In the genomic region with DNA sequence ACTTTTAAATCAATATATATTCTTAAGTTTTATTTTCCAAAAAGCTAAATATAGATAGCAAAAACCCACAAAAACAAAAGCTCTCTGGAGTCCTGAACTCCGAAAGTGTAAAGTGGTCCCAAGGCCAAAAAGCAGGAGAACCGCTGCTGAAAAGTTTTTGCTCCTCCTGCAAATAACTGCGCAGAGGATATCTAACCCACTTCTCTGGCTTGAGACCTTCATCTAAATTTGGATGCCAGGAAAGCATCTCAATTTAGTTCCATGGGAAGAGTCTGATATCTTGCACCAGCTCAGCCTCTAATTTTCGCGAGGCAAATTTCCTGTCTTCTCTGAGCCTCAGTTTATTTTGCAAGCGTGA, we compare ENCODE assay signal across 9 cellular contexts. TPM values are rescaled to one million over a fixed set of nuclear protein-coding genes. Genes with fewer than 3 reads are reported as not detected.
A peak's percentile ranks its signal among the peaks of the same experiment; 100 is the strongest.
DNase-seq lines count a peak whose midpoint lies in the region; ATAC-seq, FAIRE-seq and TF ChIP-seq lines count a peak whose summit lies in the region.
"Had no signal": no experiment of that assay in that cellular context is flagged by ENCODE, and none has a peak within 500 bp of the region (broad histone marks: within the 10 kb centered on the region; RNA-seq: fewer than 3 reads in every experiment).

No MANE protein-coding gene starts in this region.

- peak overlapping the region; percentile 75 for H2AFZ ChIP-seq in GM12878 (ENCODE audit: control insufficient read depth, low read depth, low read length)

- peak overlapping the region; percentile 99 for H3K4me3 Mint-ChIP-seq in activated naive CD4-positive, alpha-beta T cell treated with anti-CD3 and anti-CD28 coated beads, Interleukin-2, amount 10 ng/mL, durations not matched to agents 7 days and 5 days

- no peaks in the 10 kb centered on the region for H3K9me3 Mint-ChIP-seq in activated naive CD4-positive, alpha-beta T cell treated with anti-CD3 and anti-CD28 coated beads, Interleukin-2, amount 10 ng/mL, durations not matched to agents 7 days and 5 days

- no TSS peak for BruUV-seq in GM12878 (replicated peaks; lab: Mats Ljungman, UMichigan)

- WGBS in GM12878 (ENCODE audit: insufficient coverage, insufficient replicate concordance, low lambda C conversion rate, missing lambda C conversion rate), result 4% methylated on average over 6 of the region's 6 CpGs

- peak overlapping the region; percentile 79 for H3K9ac ChIP-seq in GM12878 (ENCODE audit: control insufficient read depth, insufficient read depth, low read length)

- no peak for ATAC-seq in GM12878
- ATAC-seq in lower lobe of right lung, result no peak
- no peak for ATAC-seq in upper lobe of right lung

- H3K36me3 ChIP-seq in GM12878 (ENCODE audit: control insufficient read depth in 2 of 2, insufficient read depth in 2 of 2, low read length in 1 of 2), result peaks cover 0 to 7% of the 10 kb centered on the region in 2 experiments; a peak in 1 of 4 replicates
- H3K36me3 ChIP-seq in lower lobe of right lung, result peaks cover 27% of the 10 kb centered on the region
- H3K36me3 ChIP-seq in upper lobe of right lung, result peaks cover 21% of the 10 kb centered on the region

- H3K27ac ChIP-seq in GM12878 (ENCODE audit: control insufficient read depth, insufficient read depth) (peak overlapping the region; percentile 65), lower lobe of right lung (peak overlapping the region; percentile 76), upper lobe of right lung (peak overlapping the region; percentile 82)

- H3K27me3 Mint-ChIP-seq in activated naive CD4-positive, alpha-beta T cell treated with anti-CD3 and anti-CD28 coated beads, Interleukin-2, amount 10 ng/mL, durations not matched to agents 7 days and 5 days, result no peaks in the 10 kb centered on the region

- H3K4me1 ChIP-seq in GM12878 (ENCODE audit: control insufficient read depth, insufficient read depth, low read length) (peaks cover 9% of the 10 kb centered on the region; the same call in 1 of the 2 replicates), lower lobe of right lung (peaks cover 13% of the 10 kb centered on the region), upper lobe of right lung (peaks cover 9% of the 10 kb centered on the region)

- in situ Hi-C loops in GM12878 (cut with MboI), result no loop called here

- TF ChIP-seq POLR2A in GM12878 (IDR thresholded peaks at IDR 0.05; ENCODE audit: low read depth, low read length), result no peak

- H3K4me3 ChIP-seq in GM12878 (peak overlapping the region; percentile 85), lower lobe of right lung (peak overlapping the region; percentile 77), upper lobe of right lung (peak overlapping the region; percentile 95)

- H3K79me2 ChIP-seq in GM12878 (ENCODE audit: control insufficient read depth, insufficient read depth, low read length), result peaks cover 12% of the 10 kb centered on the region

- peaks cover 28% of the 10 kb centered on the region for H3K4me1 Mint-ChIP-seq in activated naive CD4-positive, alpha-beta T cell treated with anti-CD3 and anti-CD28 coated beads, Interleukin-2, amount 10 ng/mL, durations not matched to agents 7 days and 5 days

- TF ChIP-seq RAD21 in GM12878 (IDR thresholded peaks at IDR 0.05; ENCODE audit: insufficient read depth, low read depth, low read length), result no peak

- RAD21 ChIA-PET in GM12878 (lab: Charles Lee; ENCODE audit: unreplicated experiment), result interaction anchor here (0.8 to 4.6 kb wide), 5 partner anchors 172 to 331 kb away, joined by 3 to 28 read pairs (median 3); partner anchors contain the start of genes BYSL and MED20

- no peaks in the 10 kb centered on the region for H3K9me3 ChIP-seq in GM12878 (replicated peaks; ENCODE audit: control insufficient read depth, insufficient read depth, low read length)
- H3K9me3 ChIP-seq in lower lobe of right lung, result no peaks in the 10 kb centered on the region
- H3K9me3 ChIP-seq in upper lobe of right lung, result no peaks in the 10 kb centered on the region

- H3K27me3 ChIP-seq in GM12878 (replicated peaks in 1 of 2; ENCODE audit: control insufficient read depth in 2 of 2, insufficient read depth in 2 of 2, low read length in 1 of 2) (no peaks in the 10 kb centered on the region), lower lobe of right lung (ENCODE audit: low read depth) (no peaks in the 10 kb centered on the region), upper lobe of right lung (no peaks in the 10 kb centered on the region)

- H3K27ac Mint-ChIP-seq in activated naive CD4-positive, alpha-beta T cell treated with anti-CD3 and anti-CD28 coated beads, Interleukin-2, amount 10 ng/mL, durations not matched to agents 7 days and 5 days, result peak overlapping the region; percentile 95

- FAIRE-seq in GM12878 (lab: Jason Lieb, UNC), result no peak
- FAIRE-seq: colon had no signal

- H3K4me2 ChIP-seq in GM12878 (ENCODE audit: control insufficient read depth, insufficient read depth), result peak overlapping the region; percentile 70

- POLR2A ChIA-PET in GM12878 (lab: Charles Lee), result interaction anchor here (0.5 to 1.1 kb wide), 3 partner anchors 257 to 717 kb away, joined by 3 to 4 read pairs (median 4); no protein-coding TSS in a partner anchor

- CTCF ChIA-PET in activated naive CD4-positive, alpha-beta T cell treated with anti-CD3 and anti-CD28 coated beads, Interleukin-2, amount 10 ng/mL, durations not matched to agents 7 days and 5 days (lab: Charles Lee), result interaction anchor here (0.9 to 5.7 kb wide), 4 partner anchors 11 to 431 kb away, joined by 3 to 48 read pairs (median 4); partner anchors contain the start of gene TOMM6
- CTCF ChIA-PET in GM12878 (lab: Yijun Ruan, JAX), result interaction anchor here (0.8 to 7.8 kb wide), 10 partner anchors 8 to 431 kb away, joined by 3 to 68 read pairs (median 6); partner anchors contain the start of genes BYSL and MED20

- DNase-seq in activated naive CD4-positive, alpha-beta T cell treated with anti-CD3 and anti-CD28 coated beads, Interleukin-2, amount 10 ng/mL, durations not matched to agents 7 days and 5 days, result no peak
- no peak for DNase-seq in activated naive CD4-positive, alpha-beta T cell treated with Interleukin-2 at 50 U/mL for 16 hours
- DNase-seq in GM12878 (ENCODE audit: low read depth, low spot score) (no peak), lower lobe of right lung (no peak), upper lobe of right lung (no peak), NCI-H1417 treated with DMSO at 0.1 percent for 48 hours (lab: John Stamatoyannopoulos, UW) (no peak), retina (no peak)
- DNase-seq in effector CD4-positive, alpha-beta T cell, result no peak

- peaks cover 16% of the 10 kb centered on the region for H3K36me3 Mint-ChIP-seq in activated naive CD4-positive, alpha-beta T cell treated with anti-CD3 and anti-CD28 coated beads, Interleukin-2, amount 10 ng/mL, durations not matched to agents 7 days and 5 days

- intact Hi-C loops in GM12878 (cut with micrococcal nuclease; ENCODE audit: unreplicated experiment), result loop anchor here (2.0 to 5.0 kb wide), 2 partner anchors 296 to 330 kb away; partner anchors contain the start of genes BYSL and MED20
- intact Hi-C loops in lower lobe of right lung (cut with DNase I), result no loop called here
- intact Hi-C loops in upper lobe of right lung (cut with DNase I), result no loop called here

- SMC1A ChIA-PET in GM12878 (lab: Charles Lee; ENCODE audit: uncharacterized antibody, unreplicated experiment), result interaction anchor here (1.1 to 1.2 kb wide), 5 partner anchors 13 to 296 kb away, joined by 3 to 5 read pairs (median 4); partner anchors contain the start of genes BYSL and MED20

- no peak for TF ChIP-seq EP300 in GM12878 (IDR thresholded peaks at IDR 0.05; ENCODE audit: borderline replicate concordance in 1 of 2, control insufficient read depth in 1 of 2, low read depth in 2 of 2, low read length in 2 of 2)

- H4K20me1 ChIP-seq in GM12878 (ENCODE audit: control insufficient read depth, insufficient read depth), result no peaks in the 10 kb centered on the region

- TF ChIP-seq CTCF in GM12878 (IDR thresholded peaks at IDR 0.05 in 2 of 3, conservative IDR thresholded peaks at IDR 0.05 in 1 of 3; ENCODE audit: control insufficient read depth in 2 of 3, extremely low read depth in 1 of 3, insufficient read depth in 1 of 3, low read depth in 3 of 3, low read length in 3 of 3) (no peak), lower lobe of right lung (IDR thresholded peaks at IDR 0.05) (no peak), upper lobe of right lung (IDR thresholded peaks at IDR 0.05) (no peak)

RNA-seq across cellular contexts. Expression of gene MRPS10, which starts 0.5 kb away (rescaled TPM):
- total RNA-seq in GM12878 (2013; cell fraction: nucleolus; rRNA removed), result 31.4 and 32.3 TPM in 2 replicates
- total RNA-seq in GM12878 (2014; rRNA removed), result 35.4 and 41.7 TPM in 2 replicates
- 48.3 and 49.2 TPM in 2 replicates for total RNA-seq in GM12878 (2014; rRNA removed; fragmentation: Illumina TruSeq; extraction: Trizol)
- 26.3 and 28.5 TPM in 2 replicates for total RNA-seq in GM12878 (2021)
- 11.5 TPM for polyA plus RNA-seq in GM12878 (2011; ENCODE audit: low read depth)
- 49.0 and 63.6 TPM in 2 replicates for polyA plus RNA-seq in GM12878 (2011; rRNA removed)
- polyA plus RNA-seq in GM12878 (2011; cell fraction: cytosol; rRNA removed), result 21.9 and 22.6 TPM in 2 replicates
- polyA plus RNA-seq in GM12878 (2011; cell fraction: nucleus; rRNA removed), result 9.2 and 10.4 TPM in 2 replicates
- polyA plus RNA-seq in GM12878 (2012), result 22.1 and 22.6 TPM in 2 replicates
- 56.9 and 66.2 TPM in 2 replicates for polyA plus RNA-seq in GM12878 (2014; fragmentation: Illumina TruSeq; extraction: Trizol)
- 10 to 100 TPM; 70.4 to 83.3 TPM for polyA plus RNA-seq in GM12878 (2014; fragmentation: Nextera tagmentation; extraction: Ambion mirVana)
- polyA plus RNA-seq in GM12878 (2014; rRNA removed), result 36.8 and 46.5 TPM in 2 replicates
- polyA plus RNA-seq in GM12878 (2016; fragmentation: Nextera tagmentation; extraction: Ambion mirVana), result 10 to 100 TPM; 56.6 to 58.5 TPM
- polyA minus RNA-seq in GM12878 (2011; rRNA and poly(A)+ RNA removed), result 12.9 and 16.2 TPM in 2 replicates
- polyA minus RNA-seq in GM12878 (2011; cell fraction: cytosol; rRNA and poly(A)+ RNA removed), result 5.4 and 5.6 TPM in 2 replicates
- polyA minus RNA-seq in GM12878 (2011; cell fraction: nucleus; rRNA and poly(A)+ RNA removed), result 4.1 and 5.7 TPM in 2 replicates
- total RNA-seq in lower lobe of right lung, result 23.6 TPM
- total RNA-seq in upper lobe of right lung, result 24.8 TPM

RNA-seq across cellular contexts. Expression of gene GUCA1B, which starts 22.4 kb away (rescaled TPM):
- total RNA-seq in GM12878 (2013; cell fraction: nucleolus; rRNA removed), result 2.9 TPM in 2 replicates
- 0.34 TPM in 1 of 2 replicates, not detected in the other for total RNA-seq in GM12878 (2014; rRNA removed)
- total RNA-seq in GM12878 (2014; rRNA removed; fragmentation: Illumina TruSeq; extraction: Trizol), result 0.45 and 0.69 TPM in 2 replicates
- total RNA-seq in GM12878 (2021), result 0.48 and 0.51 TPM in 2 replicates
- not detected for polyA plus RNA-seq in GM12878 (2011; ENCODE audit: low read depth)
- polyA plus RNA-seq in GM12878 (2011; rRNA removed), result 0.40 and 0.41 TPM in 2 replicates
- polyA plus RNA-seq in GM12878 (2011; cell fraction: cytosol; rRNA removed), result 0.31 and 0.42 TPM in 2 replicates
- 0.81 and 1.2 TPM in 2 replicates for polyA plus RNA-seq in GM12878 (2011; cell fraction: nucleus; rRNA removed)
- 0.10 and 0.28 TPM in 2 replicates for polyA plus RNA-seq in GM12878 (2012)
- polyA plus RNA-seq in GM12878 (2014; fragmentation: Illumina TruSeq; extraction: Trizol), result 0.41 and 0.50 TPM in 2 replicates
- polyA plus RNA-seq in GM12878 (2014; fragmentation: Nextera tagmentation; extraction: Ambion mirVana), result under 1 TPM in 1 of 2 experiments, not detected in 1; 0.05 TPM
- polyA plus RNA-seq in GM12878 (2014; rRNA removed), result 0.23 and 0.35 TPM in 2 replicates
- not detected for polyA plus RNA-seq in GM12878 (2016; fragmentation: Nextera tagmentation; extraction: Ambion mirVana)
- not detected in 2 replicates for polyA minus RNA-seq in GM12878 (2011; rRNA and poly(A)+ RNA removed)
- polyA minus RNA-seq in GM12878 (2011; cell fraction: cytosol; rRNA and poly(A)+ RNA removed), result 1.5 TPM in 1 of 2 replicates, not detected in the other
- polyA minus RNA-seq in GM12878 (2011; cell fraction: nucleus; rRNA and poly(A)+ RNA removed), result 0.24 TPM in 1 of 2 replicates, not detected in the other
- 0.80 TPM for total RNA-seq in lower lobe of right lung
- 0.84 TPM for total RNA-seq in upper lobe of right lung

RNA-seq across cellular contexts. Expression of gene GUCA1A, which starts 44.0 kb away (rescaled TPM):
- not detected in 2 replicates for total RNA-seq in GM12878 (2013; cell fraction: nucleolus; rRNA removed)
- total RNA-seq in GM12878 (2014; rRNA removed) (not detected in 2 replicates), GM12878 (2014; rRNA removed; fragmentation: Illumina TruSeq; extraction: Trizol) (not detected in 2 replicates), GM12878 (2021) (not detected in 2 replicates), lower lobe of right lung (not detected), upper lobe of right lung (not detected)
- polyA plus RNA-seq in GM12878 (2011; ENCODE audit: low read depth), result not detected
- polyA plus RNA-seq in GM12878 (2011; rRNA removed) (not detected in 2 replicates), GM12878 (2014; fragmentation: Illumina TruSeq; extraction: Trizol) (not detected in 2 replicates), GM12878 (2014; fragmentation: Nextera tagmentation; extraction: Ambion mirVana) (not detected), GM12878 (2014; rRNA removed) (not detected in 2 replicates), GM12878 (2016; fragmentation: Nextera tagmentation; extraction: Ambion mirVana) (not detected)
- not detected in 2 replicates for polyA plus RNA-seq in GM12878 (2011; cell fraction: cytosol; rRNA removed)
- polyA plus RNA-seq in GM12878 (2011; cell fraction: nucleus; rRNA removed), result not detected in 2 replicates
- not detected in 2 replicates for polyA plus RNA-seq in GM12878 (2012)
- not detected in 2 replicates for polyA minus RNA-seq in GM12878 (2011; rRNA and poly(A)+ RNA removed)
- polyA minus RNA-seq in GM12878 (2011; cell fraction: cytosol; rRNA and poly(A)+ RNA removed), result not detected in 2 replicates
- not detected in 2 replicates for polyA minus RNA-seq in GM12878 (2011; cell fraction: nucleus; rRNA and poly(A)+ RNA removed)
